Comparison of ENCODE assay signal across 13 cellular contexts in genomic region chr2:1715184-1716012, GRCh38. TPM values are rescaled to one million over a fixed set of nuclear protein-coding genes. Genes with fewer than 3 reads are reported as not detected.
A peak's percentile ranks its signal among the peaks of the same experiment; 100 is the strongest.
DNase-seq lines count a peak whose midpoint lies in the region; ATAC-seq, FAIRE-seq and TF ChIP-seq lines count a peak whose summit lies in the region.
"Had no signal": no experiment of that assay in that cellular context is flagged by ENCODE, and none has a peak within 500 bp of the region (broad histone marks: within the 10 kb centered on the region; RNA-seq: fewer than 3 reads in every experiment).

No MANE protein-coding gene starts in this region.

- H3K9ac ChIP-seq in liver (ENCODE audit: low read depth in 1 of 2, low read length in 2 of 2) = no peak overlapping the region
- no peak overlapping the region for H3K9ac ChIP-seq in HepG2 (ENCODE audit: insufficient read depth, low read depth, low read length)

- TF ChIP-seq CTCF in liver (IDR thresholded peaks at IDR 0.05; ENCODE audit: low read depth, low read length, missing input control) (no peak), HepG2 (CRISPR knock-in tag; IDR thresholded peaks at IDR 0.05) (no peak), esophagus muscularis mucosa (IDR thresholded peaks at IDR 0.05) (no peak), nephron progenitor cell (IDR thresholded peaks at IDR 0.05) (no peak)

- H3K4me2 ChIP-seq in HepG2 (ENCODE audit: low read depth, low read length) = no peak overlapping the region

- H3K4me1 Mint-ChIP-seq in nephron progenitor cell = peaks cover 58% of the 10 kb centered on the region
- H3K4me1 Mint-ChIP-seq in activated naive CD4-positive, alpha-beta T cell treated with anti-CD3 and anti-CD28 coated beads, Interleukin-2, amount 10 ng/mL, durations not matched to agents 7 days and 5 days = no peaks in the 10 kb centered on the region

- DNase-seq in HepG2 (ENCODE audit: low spot score) (no peak), esophagus muscularis mucosa (ENCODE audit: extremely low spot score) (no peak), nephron progenitor cell (no peak), NCI-H1105 (lab: John Stamatoyannopoulos, UW) (no peak), T1000 (lab: John Stamatoyannopoulos, UW) (no peak)
- DNase-seq in central memory CD4-positive, alpha-beta T cell = no peak
- no peak for DNase-seq in activated naive CD4-positive, alpha-beta T cell treated with anti-CD3 and anti-CD28 coated beads, Interleukin-2, amount 10 ng/mL, durations not matched to agents 7 days and 5 days
- DNase-seq: AML-193; GF-D8; NK-92 treated with Interleukin-12 subunit alpha and Interleukin-12 subunit beta, amount 100 ng/mL, for 24 hours; T-helper 2 cell had no signal

- H2AFZ ChIP-seq in HepG2 (ENCODE audit: low read length) = no peak overlapping the region

- CTCF ChIA-PET in HepG2 (lab: Yijun Ruan, JAX; ENCODE audit: low intra/inter-chr PET ratio, low total read pairs) = no interaction called here
- CTCF ChIA-PET in activated naive CD4-positive, alpha-beta T cell treated with anti-CD3 and anti-CD28 coated beads, Interleukin-2, amount 10 ng/mL, durations not matched to agents 7 days and 5 days (lab: Charles Lee) = no interaction called here

- H3K27me3 Mint-ChIP-seq in nephron progenitor cell (ENCODE audit: low read depth, poor library complexity) = peaks cover 3% of the 10 kb centered on the region
- no peaks in the 10 kb centered on the region for H3K27me3 Mint-ChIP-seq in activated naive CD4-positive, alpha-beta T cell treated with anti-CD3 and anti-CD28 coated beads, Interleukin-2, amount 10 ng/mL, durations not matched to agents 7 days and 5 days

- H3K36me3 ChIP-seq in liver (ENCODE audit: control insufficient read depth in 4 of 4, insufficient read depth in 3 of 4, low read depth in 1 of 4, low read length in 3 of 4) = no peaks in the 10 kb centered on the region
- no peaks in the 10 kb centered on the region for H3K36me3 ChIP-seq in HepG2 (replicated peaks in 1 of 2; ENCODE audit: control insufficient read depth in 1 of 2, insufficient read depth in 2 of 2, low read length in 2 of 2)
- H3K36me3 ChIP-seq in esophagus muscularis mucosa = no peaks in the 10 kb centered on the region

- H3K9me3 Mint-ChIP-seq in nephron progenitor cell = no peaks in the 10 kb centered on the region
- H3K9me3 Mint-ChIP-seq in activated naive CD4-positive, alpha-beta T cell treated with anti-CD3 and anti-CD28 coated beads, Interleukin-2, amount 10 ng/mL, durations not matched to agents 7 days and 5 days = peaks cover 9% of the 10 kb centered on the region

- H3K4me3 ChIP-seq in liver (ENCODE audit: low read depth in 1 of 3, low read length in 3 of 3) (no peak overlapping the region), HepG2 (replicated peaks in 1 of 3; ENCODE audit: insufficient read depth in 1 of 3, low read depth in 2 of 3, low read length in 3 of 3) (no peak overlapping the region), esophagus muscularis mucosa (no peak overlapping the region)

- TF ChIP-seq EP300 in HepG2 (IDR thresholded peaks at IDR 0.05; ENCODE audit: low read depth in 2 of 2, low read length in 2 of 2) (no peak), HepG2 (CRISPR knock-in tag; IDR thresholded peaks at IDR 0.05; ENCODE audit: borderline replicate concordance) (no peak), esophagus muscularis mucosa (IDR thresholded peaks at IDR 0.05) (no peak)

- peaks cover 0 to 3% (median 0%) of the 10 kb centered on the region in 4 donors for H3K4me1 ChIP-seq in liver (ENCODE audit: control insufficient read depth in 4 of 4, insufficient read depth in 4 of 4, low read length in 3 of 4)
- no peaks in the 10 kb centered on the region for H3K4me1 ChIP-seq in HepG2 (ENCODE audit: insufficient read depth, low read length)
- peaks cover 47 to 71% (median 59%) of the 10 kb centered on the region in 4 donors for H3K4me1 ChIP-seq in esophagus muscularis mucosa

- H3K27ac ChIP-seq in liver (ENCODE audit: low read depth in 1 of 2, low read length in 2 of 2) (peak overlapping the region; percentile 56 to 73), HepG2 (ENCODE audit: extremely low read length, insufficient read depth, low read length) (no peak overlapping the region), esophagus muscularis mucosa (replicated peaks in 1 of 4) (peak overlapping the region; percentile 31 to 65 (median 52))

- TF ChIP-seq RAD21 in liver (IDR thresholded peaks at IDR 0.05) (no peak), HepG2 (CRISPR knock-in tag; IDR thresholded peaks at IDR 0.05) (no peak)

- H3K79me2 ChIP-seq in HepG2 (ENCODE audit: insufficient read depth, low read length) = no peaks in the 10 kb centered on the region

- no peaks in the 10 kb centered on the region for H3K27me3 ChIP-seq in liver (ENCODE audit: control insufficient read depth in 4 of 4, insufficient read depth in 4 of 4, low read length in 3 of 4)
- peaks cover 9 to 40% of the 10 kb centered on the region in 2 experiments; a peak in 4 of 5 replicates for H3K27me3 ChIP-seq in HepG2 (ENCODE audit: control insufficient read depth in 1 of 2, insufficient read depth in 2 of 2, low read length in 2 of 2)
- H3K27me3 ChIP-seq in esophagus muscularis mucosa = no peaks in the 10 kb centered on the region

- no TSS peak for BruUV-seq in HepG2 (replicated peaks; lab: Mats Ljungman, UMichigan)

- no peaks in the 10 kb centered on the region for H3K9me3 ChIP-seq in liver (ENCODE audit: control insufficient read depth in 4 of 4, low read length in 3 of 4)
- no peaks in the 10 kb centered on the region for H3K9me3 ChIP-seq in HepG2 (ENCODE audit: low read length)
- H3K9me3 ChIP-seq in esophagus muscularis mucosa = no peaks in the 10 kb centered on the region

- WGBS in liver = 64% methylated on average over 22 of the region's 22 CpGs
- WGBS in HepG2 (ENCODE audit: low lambda C conversion rate) = 37% methylated on average over 21 of the region's 22 CpGs
- WGBS in esophagus muscularis mucosa = 72% methylated on average over 22 of the region's 22 CpGs

- peaks cover 9% of the 10 kb centered on the region for H3K36me3 Mint-ChIP-seq in nephron progenitor cell (ENCODE audit: low read depth)
- H3K36me3 Mint-ChIP-seq in activated naive CD4-positive, alpha-beta T cell treated with anti-CD3 and anti-CD28 coated beads, Interleukin-2, amount 10 ng/mL, durations not matched to agents 7 days and 5 days = no peaks in the 10 kb centered on the region

- POLR2A ChIA-PET in HepG2 (lab: Yijun Ruan, JAX) = no interaction called here

- intact Hi-C loops in HepG2 (cut with micrococcal nuclease; ENCODE audit: unreplicated experiment) = no loop called here
- intact Hi-C loops in esophagus muscularis mucosa (cut with DNase I) = no loop called here

- in situ Hi-C loops in HepG2 (cut with HindIII; ENCODE audit: extremely low pct_ligation_motif_present, low pct_unique_long_range_greater_than_20kb) = no loop called here

- no peak for FAIRE-seq in HepG2 (lab: Jason Lieb, UNC)
- FAIRE-seq: H54 had no signal

- H4K20me1 ChIP-seq in HepG2 (ENCODE audit: insufficient read depth, low read length) = no peaks in the 10 kb centered on the region

- no peak for TF ChIP-seq POLR2A in HepG2 (IDR thresholded peaks at IDR 0.05; ENCODE audit: insufficient read depth in 1 of 2, low read depth in 2 of 2, low read length in 2 of 2)
- TF ChIP-seq POLR2A in esophagus muscularis mucosa (IDR thresholded peaks at IDR 0.05; ENCODE audit: low read depth) = no peak

- H3K4me3 Mint-ChIP-seq in nephron progenitor cell = no peak overlapping the region
- H3K4me3 Mint-ChIP-seq in activated naive CD4-positive, alpha-beta T cell treated with anti-CD3 and anti-CD28 coated beads, Interleukin-2, amount 10 ng/mL, durations not matched to agents 7 days and 5 days = no peak overlapping the region

- ATAC-seq in HepG2 = no peak

- H3K27ac Mint-ChIP-seq in nephron progenitor cell = peak overlapping the region; percentile 88
- H3K27ac Mint-ChIP-seq in activated naive CD4-positive, alpha-beta T cell treated with anti-CD3 and anti-CD28 coated beads, Interleukin-2, amount 10 ng/mL, durations not matched to agents 7 days and 5 days = no peak overlapping the region

TF ChIP-seq in liver, 16 proteins besides CTCF, POLR2A, EP300 and RAD21 (continues in another document):
- TF ChIP-seq SP1 (IDR thresholded peaks at IDR 0.05) (peak; percentile 40), GABPA (IDR thresholded peaks at IDR 0.05 in 1 of 2, conservative IDR thresholded peaks at IDR 0.05 in 1 of 2) (no peak), HNF4G (IDR thresholded peaks at IDR 0.05) (no peak)

TF ChIP-seq in HepG2, 621 proteins besides CTCF, POLR2A, EP300 and RAD21:
- no peak for TF ChIP-seq ZSCAN21 (CRISPR knock-in tag; IDR thresholded peaks at IDR 0.05; ENCODE audit: borderline replicate concordance)
TF ChIP-seq in HepG2: peak in this region for 0.

RNA-seq across cellular contexts. Expression of gene PXDN, which starts 28.9 kb away (rescaled TPM):
- total RNA-seq in liver = 10 to 100 TPM; 19.1 to 21.5 TPM
- polyA plus RNA-seq in liver = 10 to 100 TPM in 1 of 2 donors, 1 to 10 TPM in 1; 4.2 to 14.7 TPM
- total RNA-seq in HepG2 (2016; rRNA removed; fragmentation: Illumina TruSeq; extraction: Trizol) = not detected in 2 replicates
- total RNA-seq in HepG2 (2016; cell fraction: cytosol; rRNA removed; fragmentation: Illumina TruSeq; extraction: Trizol; ENCODE audit: low read depth) = not detected in 2 replicates
- total RNA-seq in HepG2 (2016; cell fraction: insoluble cytoplasmic fraction; rRNA removed; fragmentation: Illumina TruSeq; extraction: Trizol) = not detected in 2 replicates
- not detected in 2 replicates for total RNA-seq in HepG2 (2016; cell fraction: membrane; rRNA removed; fragmentation: Illumina TruSeq; extraction: Trizol)
- not detected in 2 replicates for total RNA-seq in HepG2 (2016; cell fraction: nucleus; rRNA removed; fragmentation: Illumina TruSeq; extraction: Trizol)
- polyA plus RNA-seq in HepG2 (2011; rRNA removed) = not detected in 2 replicates
- polyA plus RNA-seq in HepG2 (2011; cell fraction: cytosol; rRNA removed) = 0.04 TPM in 1 of 2 replicates, not detected in the other
- not detected in 2 replicates for polyA plus RNA-seq in HepG2 (2011; cell fraction: nucleus; rRNA removed)
- polyA plus RNA-seq in HepG2 (2012) = not detected in 2 replicates
- polyA plus RNA-seq in HepG2 (2016; cell fraction: cytosol; fragmentation: Illumina TruSeq; extraction: Trizol; ENCODE audit: low read depth) = not detected in 2 replicates
- polyA plus RNA-seq in HepG2 (2016; cell fraction: insoluble cytoplasmic fraction; fragmentation: Illumina TruSeq; extraction: Trizol; ENCODE audit: low read depth) = not detected in 2 replicates
- not detected in 2 replicates for polyA plus RNA-seq in HepG2 (2016; cell fraction: membrane; fragmentation: Illumina TruSeq; extraction: Trizol; ENCODE audit: low read depth)
- polyA plus RNA-seq in HepG2 (2016; cell fraction: nucleus; fragmentation: Illumina TruSeq; extraction: Trizol; ENCODE audit: insufficient read depth, low read depth) = not detected in 2 replicates
- 8.0 TPM in 1 of 2 replicates, not detected in the other for polyA minus RNA-seq in HepG2 (2011; rRNA and poly(A)+ RNA removed; ENCODE audit: low replicate concordance)
- 0.53 TPM in 1 of 2 replicates, not detected in the other for polyA minus RNA-seq in HepG2 (2011; cell fraction: cytosol; rRNA and poly(A)+ RNA removed)
- 0.26 TPM in 1 of 2 replicates, not detected in the other for polyA minus RNA-seq in HepG2 (2011; cell fraction: nucleus; rRNA and poly(A)+ RNA removed)
- total RNA-seq in esophagus muscularis mucosa = 10 to 100 TPM; 19.9 to 81.6 (median 50.1) TPM

Comparison
In these comparisons a context has a peak if more than half of its experiments do, and no peak if none do; other contexts are left out.
1. RNA of gene PXDN, which starts 28.9 kb away (total RNA-seq): 19.9 to 81.6 TPM in esophagus muscularis mucosa and 19.1 to 21.5 TPM in liver; not detected in HepG2; every median in the first group is over 10 times any median in the second.